11 cellular contexts compared by ENCODE assay signal in genomic region chr7:148623586-148624282, GRCh38. TPM values are rescaled to one million over a fixed set of nuclear protein-coding genes. Genes with fewer than 3 reads are reported as not detected.
DNase-seq lines count a peak whose midpoint lies in the region; ATAC-seq and TF ChIP-seq lines count a peak whose summit lies in the region.
"Had no signal": no experiment of that assay in that cellular context is flagged by ENCODE, and none has a peak within 500 bp of the region (broad histone marks: within the 10 kb centered on the region; RNA-seq: fewer than 3 reads in every experiment).

No MANE protein-coding gene starts in this region.

- no peak overlapping the region for H3K18ac ChIP-seq in trophoblast cell (ENCODE audit: low read length)

- ATAC-seq in GM21529 (IDR thresholded peaks at IDR 0.05; ENCODE audit: unreplicated experiment) (no peak), GM21825 (IDR thresholded peaks at IDR 0.05; ENCODE audit: unreplicated experiment) (no peak), GM19455 (IDR thresholded peaks at IDR 0.05; ENCODE audit: unreplicated experiment) (no peak), GM18907 (IDR thresholded peaks at IDR 0.05; ENCODE audit: unreplicated experiment) (no peak)

- no peak overlapping the region for H2AFZ ChIP-seq in trophoblast cell (ENCODE audit: insufficient read depth, low read length, poor library complexity)

- H3K23ac ChIP-seq in trophoblast cell (ENCODE audit: low read length), result no peak overlapping the region

- peaks cover 12% of the 10 kb centered on the region in 2 experiments for H3K4me1 ChIP-seq in trophoblast cell (ENCODE audit: control insufficient read depth in 1 of 2, insufficient read depth in 2 of 2, low read length in 2 of 2)

- no peak overlapping the region for H4K91ac ChIP-seq in trophoblast cell (ENCODE audit: low read depth, low read length)

- H4K12ac ChIP-seq in trophoblast cell (ENCODE audit: low read depth, low read length), result no peak overlapping the region

- peaks cover 7% of the 10 kb centered on the region for H3K79me1 ChIP-seq in trophoblast cell (ENCODE audit: low read length)

- peak; percentile 37 for DNase-seq in ELR (ENCODE audit: low read depth)
- peak; percentile 29 for DNase-seq in NCI-H1694 (lab: John Stamatoyannopoulos, UW)
- peak; percentile 63 for DNase-seq in choroid plexus epithelial cell (ENCODE audit: low read depth)
- peak; percentile 19 to 51 for DNase-seq in trophoblast cell
- DNase-seq: DMS53; naive B cell; stimulated activated CD4-positive, alpha-beta T cell treated with anti-CD3 and anti-CD28 coated beads, Interleukin-1b, Interleukin-23, amount 100 ng/mL, for 48 hours had no signal

- TF ChIP-seq CTCF in choroid plexus epithelial cell (conservative IDR thresholded peaks at IDR 0.05; ENCODE audit: low read depth, low read length), result no peak

- no peaks in the 10 kb centered on the region for H3K9me3 ChIP-seq in trophoblast cell (ENCODE audit: insufficient read depth, low read depth, low read length)

- H2BK120ac ChIP-seq in trophoblast cell (ENCODE audit: insufficient read depth, low read length, poor library complexity), result no peak overlapping the region

- no peaks in the 10 kb centered on the region for H3K36me3 ChIP-seq in trophoblast cell (ENCODE audit: control insufficient read depth in 1 of 2, insufficient read depth in 2 of 2, low read length in 2 of 2)

- H3K27me3 ChIP-seq in trophoblast cell (ENCODE audit: insufficient read depth, low read length), result no peaks in the 10 kb centered on the region

- WGBS in trophoblast cell (ENCODE audit: extremely low coverage, insufficient coverage, insufficient read length), result no CpG with 5 or more reads among the region's 10 CpGs

- H3K4me3 ChIP-seq in choroid plexus epithelial cell (ENCODE audit: low read depth, low read length), result no peak overlapping the region
- no peak overlapping the region for H3K4me3 ChIP-seq in trophoblast cell (ENCODE audit: low read depth, low read length)

- no peak overlapping the region for H3K9ac ChIP-seq in trophoblast cell (ENCODE audit: low read length)

- H2BK12ac ChIP-seq in trophoblast cell (ENCODE audit: low read length), result no peak overlapping the region

- no peak overlapping the region for H3K4ac ChIP-seq in trophoblast cell (ENCODE audit: low read depth, low read length)

- no peak overlapping the region for H3K27ac ChIP-seq in trophoblast cell (ENCODE audit: low read depth, low read length)

- no peaks in the 10 kb centered on the region for H3K79me2 ChIP-seq in trophoblast cell (ENCODE audit: control insufficient read depth, insufficient read depth, low read length, poor library complexity)

- H2BK5ac ChIP-seq in trophoblast cell (ENCODE audit: low read depth, low read length, poor library complexity), result no peak overlapping the region

- H3K14ac ChIP-seq in trophoblast cell (ENCODE audit: low read length), result no peak overlapping the region

- no peak overlapping the region for H4K8ac ChIP-seq in trophoblast cell (ENCODE audit: low read depth, low read length)

- H3K4me2 ChIP-seq in trophoblast cell (ENCODE audit: low read length), result no peak overlapping the region

- H2AK5ac ChIP-seq in trophoblast cell (ENCODE audit: low read length), result no peak overlapping the region

RNA-seq across cellular contexts. Expression of gene C7orf33, which starts 33.2 kb away (rescaled TPM):
- polyA plus RNA-seq in trophoblast cell (2013), result 0.10 TPM in 1 of 2 replicates, not detected in the other
